ENCODE assay signal across 21 cellular contexts in genomic region chr4:78688385-78688784, GRCh38.
"Had no signal": no experiment of that assay in that cellular context is flagged by ENCODE, and none has a peak within 500 bp of the region (broad histone marks: within the 10 kb centered on the region; RNA-seq: fewer than 3 reads in every experiment).

No MANE protein-coding gene starts in this region.

- H3K4me1 ChIP-seq: thyroid gland had no signal

- H3K27me3 Mint-ChIP-seq: activated CD4-positive, alpha-beta memory T cell treated with anti-CD3 and anti-CD28 coated beads for 36 hours; memory B cell; naive B cell had no signal

- DNase-seq: activated CD4-positive, alpha-beta memory T cell treated with anti-CD3 and anti-CD28 coated beads for 36 hours; activated naive CD4-positive, alpha-beta T cell; activated naive CD8-positive, alpha-beta T cell treated with anti-CD3 and anti-CD28 coated beads for 36 hours; cerebellar nuclear complex; effector CD4-positive, alpha-beta T cell; hypothalamus; kidney glomerular epithelial cell; left ventricle myocardium superior; mucosa of descending colon; naive B cell; stimulated activated CD4-positive, alpha-beta T cell treated with anti-CD3 and anti-CD28 coated beads, Interleukin-2, amount 100 ng/mL, for 24 hours; stimulated activated naive CD4-positive, alpha-beta T cell treated with Interleukin-2 at 50 U/mL for 16 hours; SW 1271; T-helper 2 cell; thyroid gland; WERI-Rb-1 had no signal

- ATAC-seq: activated T-helper 17 cell treated with anti-CD3 and anti-CD28 coated beads, Interleukin-2, amount 50 U/mL, for 72 hours; left ventricle myocardium superior; mucosa of descending colon had no signal

- H3K9me3 ChIP-seq: ascending aorta, mucosa of descending colon, thyroid gland had no signal

- H3K4me3 ChIP-seq: ascending aorta, mucosa of descending colon, thyroid gland had no signal

- H3K4me1 Mint-ChIP-seq: activated T-helper 17 cell treated with anti-CD3 and anti-CD28 coated beads, Interleukin-2, amount 50 U/mL, for 72 hours had no signal

- H3K36me3 Mint-ChIP-seq: activated CD4-positive, alpha-beta memory T cell treated with anti-CD3 and anti-CD28 coated beads for 36 hours; activated naive CD8-positive, alpha-beta T cell treated with anti-CD3 and anti-CD28 coated beads for 36 hours; memory B cell; naive B cell had no signal

- H3K36me3 ChIP-seq: ascending aorta, thyroid gland, WERI-Rb-1 had no signal

- H3K27ac Mint-ChIP-seq: activated CD4-positive, alpha-beta memory T cell treated with anti-CD3 and anti-CD28 coated beads for 36 hours; activated naive CD8-positive, alpha-beta T cell treated with anti-CD3 and anti-CD28 coated beads for 36 hours; activated T-helper 17 cell treated with anti-CD3 and anti-CD28 coated beads, Interleukin-2, amount 50 U/mL, for 72 hours; memory B cell; naive B cell; progenitor cell of endocrine pancreas had no signal

- H3K9me3 Mint-ChIP-seq: activated CD4-positive, alpha-beta memory T cell treated with anti-CD3 and anti-CD28 coated beads for 36 hours; activated naive CD8-positive, alpha-beta T cell treated with anti-CD3 and anti-CD28 coated beads for 36 hours; activated T-helper 17 cell treated with anti-CD3 and anti-CD28 coated beads, Interleukin-2, amount 50 U/mL, for 72 hours; memory B cell; naive B cell; neural crest cell had no signal

- H3K27me3 ChIP-seq: ascending aorta, thyroid gland had no signal

- H3K27ac ChIP-seq: ascending aorta, thyroid gland, WERI-Rb-1 had no signal

- H3K4me3 Mint-ChIP-seq: activated CD4-positive, alpha-beta memory T cell treated with anti-CD3 and anti-CD28 coated beads for 36 hours; activated naive CD8-positive, alpha-beta T cell treated with anti-CD3 and anti-CD28 coated beads for 36 hours; activated T-helper 17 cell treated with anti-CD3 and anti-CD28 coated beads, Interleukin-2, amount 50 U/mL, for 72 hours; memory B cell; naive B cell; neural crest cell had no signal
